Comparison of ENCODE assay signal across 14 cellular contexts in genomic region chr3:193840111-193840641, GRCh38.
DNase-seq lines count a peak whose midpoint lies in the region; TF ChIP-seq lines count a peak whose summit lies in the region.
"Had no signal": no experiment of that assay in that cellular context is flagged by ENCODE, and none has a peak within 500 bp of the region (broad histone marks: within the 10 kb centered on the region; RNA-seq: fewer than 3 reads in every experiment).

No MANE protein-coding gene starts in this region.

- intact Hi-C loops in colonic mucosa (cut with DNase I): no loop called here
- intact Hi-C loops in vagina (cut with DNase I): no loop called here
- intact Hi-C loops in adrenal gland (cut with DNase I): no loop called here

- H3K36me3 ChIP-seq in colonic mucosa: no peaks in the 10 kb centered on the region
- H3K36me3 ChIP-seq in mucosa of rectum (ENCODE audit: control insufficient read depth in 2 of 2, insufficient read depth in 2 of 2, low read length in 2 of 2): no peaks in the 10 kb centered on the region
- H3K36me3 ChIP-seq in vagina: no peaks in the 10 kb centered on the region
- no peaks in the 10 kb centered on the region for H3K36me3 ChIP-seq in adrenal gland (replicated peaks in 1 of 2)

- H3K4me3 ChIP-seq in colonic mucosa (no peak overlapping the region), mucosa of rectum (ENCODE audit: low read length in 2 of 2) (no peak overlapping the region), vagina (no peak overlapping the region), adrenal gland (no peak overlapping the region)

- WGBS in adrenal gland, 4 donors: 92 to 97% (median 94%) methylated on average over 2 of the region's 2 CpGs

- TF ChIP-seq POLR2A in vagina (IDR thresholded peaks at IDR 0.05) (no peak), adrenal gland (IDR thresholded peaks at IDR 0.05) (no peak)

- DNase-seq in LoVo (ENCODE audit: low spot score) (peak; percentile 73), colonic mucosa (no peak), vagina (ENCODE audit: extremely low spot score in 2 of 2) (no peak), adrenal gland (no peak), activated gamma-delta T cell (lab: John Stamatoyannopoulos, UW) (no peak)
- DNase-seq in activated naive CD4-positive, alpha-beta T cell treated with Interleukin-2 at 50 U/mL for 16 hours: no peak
- DNase-seq: C1 segment of cervical spinal cord; CD4-positive, alpha-beta T cell; DMS153; DND-41; GDM1; HCEC 1CT; HFFc6 had no signal

- H3K27me3 ChIP-seq in colonic mucosa (no peaks in the 10 kb centered on the region), mucosa of rectum (ENCODE audit: control insufficient read depth in 2 of 2, insufficient read depth in 2 of 2, low read length in 2 of 2) (no peaks in the 10 kb centered on the region), vagina (no peaks in the 10 kb centered on the region), adrenal gland (no peaks in the 10 kb centered on the region)

- H3K4me1 ChIP-seq in colonic mucosa (peaks cover 3% of the 10 kb centered on the region), mucosa of rectum (ENCODE audit: control insufficient read depth in 2 of 2, insufficient read depth in 2 of 2, low read length in 2 of 2) (peaks cover 14 to 42% of the 10 kb centered on the region in 2 donors), vagina (peaks cover 11% of the 10 kb centered on the region), adrenal gland (replicated peaks in 1 of 2) (no peaks in the 10 kb centered on the region)

- peak overlapping the region; percentile 64 for H3K27ac ChIP-seq in colonic mucosa
- peak overlapping the region; percentile 67 to 97 for H3K27ac ChIP-seq in mucosa of rectum (ENCODE audit: low read depth in 2 of 2, low read length in 2 of 2)
- no peak overlapping the region for H3K27ac ChIP-seq in vagina
- no peak overlapping the region for H3K27ac ChIP-seq in adrenal gland

- no peaks in the 10 kb centered on the region for H3K9me3 ChIP-seq in colonic mucosa
- H3K9me3 ChIP-seq in mucosa of rectum (ENCODE audit: control insufficient read depth in 2 of 2, low read length in 2 of 2): no peaks in the 10 kb centered on the region
- no peaks in the 10 kb centered on the region for H3K9me3 ChIP-seq in vagina
- no peaks in the 10 kb centered on the region for H3K9me3 ChIP-seq in adrenal gland (replicated peaks in 1 of 3)

- no peak overlapping the region for H3K9ac ChIP-seq in colonic mucosa (ENCODE audit: low read depth in 2 of 2, low read length in 2 of 2)
- no peak overlapping the region for H3K9ac ChIP-seq in mucosa of rectum (ENCODE audit: low read depth in 1 of 2, low read length in 2 of 2)

- TF ChIP-seq CTCF in colonic mucosa (IDR thresholded peaks at IDR 0.05) (no peak), vagina (IDR thresholded peaks at IDR 0.05) (no peak), adrenal gland (IDR thresholded peaks at IDR 0.05) (no peak)

Comparison
In these comparisons a context has a peak if more than half of its experiments do, and no peak if none do; other contexts are left out.
1. H3K27ac ChIP-seq: peak in colonic mucosa (single experiment) and mucosa of rectum (2 of 2); none in vagina (single experiment) and adrenal gland (0 of 5).